9 cellular contexts compared by ENCODE assay signal in the genomic region with DNA sequence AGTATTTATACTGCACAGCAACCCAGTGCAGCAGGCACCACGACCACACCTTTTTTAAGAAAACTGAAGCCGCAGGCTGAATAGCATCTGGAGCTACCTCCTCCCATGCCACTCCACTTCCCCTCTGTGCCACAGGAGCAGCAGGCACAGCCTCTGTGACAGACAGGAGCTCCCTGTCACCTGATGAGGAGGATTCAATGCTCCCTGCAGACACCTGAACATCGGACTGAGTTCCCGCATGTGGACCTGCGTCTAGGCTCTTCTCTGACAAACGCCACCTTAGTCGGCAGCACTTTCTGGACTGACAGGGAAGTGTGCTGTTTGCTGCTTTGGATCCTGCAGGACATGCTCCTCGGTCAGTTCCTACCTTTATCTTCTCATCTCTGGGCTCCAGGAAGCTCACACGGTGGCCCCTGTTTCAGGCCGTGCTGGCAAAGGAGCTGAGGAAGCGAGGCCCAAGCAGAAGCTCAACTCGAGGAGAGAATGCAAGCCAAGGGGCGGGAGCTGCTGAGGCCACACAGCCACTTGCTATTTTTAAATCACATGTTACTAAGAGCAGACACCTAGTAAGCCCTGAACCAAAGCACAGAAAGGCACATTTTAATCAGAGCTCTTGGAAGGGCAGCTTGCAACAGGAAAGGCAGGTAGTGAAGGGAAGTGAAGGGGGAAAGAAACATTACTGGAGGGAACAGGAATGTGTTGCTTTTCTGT. TPM values are rescaled to one million over a fixed set of nuclear protein-coding genes. Genes with fewer than 3 reads are reported as not detected.
DNase-seq lines count a peak whose midpoint lies in the region; ATAC-seq and TF ChIP-seq lines count a peak whose summit lies in the region.
"Had no signal": no experiment of that assay in that cellular context is flagged by ENCODE, and none has a peak within 500 bp of the region (broad histone marks: within the 10 kb centered on the region; RNA-seq: fewer than 3 reads in every experiment).

No MANE protein-coding gene starts in this region.

- H3K27me3 ChIP-seq in heart left ventricle: no peaks in the 10 kb centered on the region

- intact Hi-C loops in heart left ventricle (cut with DNase I): no loop called here

- no peaks in the 10 kb centered on the region for H3K36me3 Mint-ChIP-seq in glutamatergic neuron (ENCODE audit: unreplicated experiment)

- DNase-seq in GM10266 (ENCODE audit: extremely low spot score) (peak; percentile 49), heart left ventricle (peak in 3 of 5 donors; percentile 47 to 69 (median 64)), GM19240 (ENCODE audit: insufficient read length, low spot score) (no peak), glutamatergic neuron (no peak)
- no peak for DNase-seq in stimulated activated CD4-positive, alpha-beta T cell treated with anti-CD3 and anti-CD28 coated beads, Interleukin-2, amount 100 ng/mL, for 48 hours
- DNase-seq: NCI-H69 had no signal

- 25 to 45% (median 37%) methylated on average over 12 to 13 of the region's 13 CpGs for WGBS in heart left ventricle, 4 donors

- H3K4me3 ChIP-seq in heart left ventricle: no peak overlapping the region

- peak; percentile 47 for ATAC-seq in GM19351 (IDR thresholded peaks at IDR 0.05; ENCODE audit: unreplicated experiment)
- peak; percentile 41 for ATAC-seq in HG03442 (IDR thresholded peaks at IDR 0.05; ENCODE audit: unreplicated experiment)
- ATAC-seq in heart left ventricle: peak; percentile 85 to 95 (median 88)
- no peak for ATAC-seq in HG02973 (IDR thresholded peaks at IDR 0.05; ENCODE audit: unreplicated experiment)

- peaks cover 0 to 80% (median 28%) of the 10 kb centered on the region in 9 donors for H3K36me3 ChIP-seq in heart left ventricle

- no peaks in the 10 kb centered on the region for H3K9me3 ChIP-seq in heart left ventricle

- no peaks in the 10 kb centered on the region for H3K9me3 Mint-ChIP-seq in glutamatergic neuron (ENCODE audit: unreplicated experiment)

- no peak for TF ChIP-seq POLR2A in heart left ventricle (IDR thresholded peaks at IDR 0.05)

- no peak overlapping the region for H3K27ac Mint-ChIP-seq in glutamatergic neuron (ENCODE audit: unreplicated experiment)

- peak overlapping the region in 8 of 12 donors; percentile 18 to 41 (median 36) for H3K27ac ChIP-seq in heart left ventricle

- TF ChIP-seq CTCF in GM10266 (IDR thresholded peaks at IDR 0.05; ENCODE audit: control insufficient read depth, insufficient read depth, low read depth, missing control alignments) (no peak), heart left ventricle (IDR thresholded peaks at IDR 0.05) (no peak), glutamatergic neuron (IDR thresholded peaks at IDR 0.05; ENCODE audit: partially characterized antibody, unreplicated experiment) (no peak)

- peaks cover 3% of the 10 kb centered on the region for H3K27me3 Mint-ChIP-seq in glutamatergic neuron (ENCODE audit: unreplicated experiment)

- H3K4me3 Mint-ChIP-seq in glutamatergic neuron (ENCODE audit: unreplicated experiment): no peak overlapping the region

- H3K4me1 ChIP-seq in heart left ventricle: peaks cover 0 to 28% (median 14%) of the 10 kb centered on the region in 12 donors

- peaks cover 8% of the 10 kb centered on the region for H3K4me1 Mint-ChIP-seq in glutamatergic neuron (ENCODE audit: low read depth, unreplicated experiment)

RNA-seq across cellular contexts. Expression of gene VOPP1, which starts 56.6 kb away (rescaled TPM):
- total RNA-seq in heart left ventricle: 10 to 100 TPM; 20.3 to 58.0 (median 26.8) TPM
- 10 to 100 TPM in 1 of 2 donors, 1 to 10 TPM in 1; 9.9 to 22.8 TPM for polyA plus RNA-seq in heart left ventricle
- total RNA-seq in glutamatergic neuron (ENCODE audit: unreplicated experiment): 30.6 TPM

Comparison
In these comparisons a context has a peak if more than half of its experiments do, and no peak if none do; other contexts are left out.
1. DNase-seq: peak in GM10266 (single experiment) and heart left ventricle (3 of 5); none in GM19240 (single experiment), glutamatergic neuron (single experiment) and stimulated activated CD4-positive, alpha-beta T cell treated with anti-CD3 and anti-CD28 coated beads, Interleukin-2, amount 100 ng/mL, for 48 hours (0 of 2).